ENCODE assay signal across 24 cellular contexts in genomic region chr7:33579561-33579960, GRCh38.
DNase-seq lines count a peak whose midpoint lies in the region; ATAC-seq, FAIRE-seq and TF ChIP-seq lines count a peak whose summit lies in the region.
"Had no signal": no experiment of that assay in that cellular context is flagged by ENCODE, and none has a peak within 500 bp of the region (broad histone marks: within the 10 kb centered on the region; RNA-seq: fewer than 3 reads in every experiment).

No MANE protein-coding gene starts in this region.

- TF ChIP-seq CTCF in cardiac muscle cell (IDR thresholded peaks at IDR 0.05; ENCODE audit: low read depth, low read length): no peak
- TF ChIP-seq CTCF in nephron (IDR thresholded peaks at IDR 0.05; ENCODE audit: unreplicated experiment in 3 of 3): no peak
- no peak for TF ChIP-seq CTCF in progenitor cell of endocrine pancreas (IDR thresholded peaks at IDR 0.05; ENCODE audit: unreplicated experiment)

- H3K4me3 ChIP-seq in cardiac muscle cell: no peak overlapping the region
- H3K4me3 ChIP-seq: BLaER1, HAP-1 had no signal

- H3K36me3 Mint-ChIP-seq in nephron (ENCODE audit: low read depth) (peaks cover 7% of the 10 kb centered on the region), progenitor cell of endocrine pancreas (ENCODE audit: insufficient read depth) (peaks cover 10% of the 10 kb centered on the region), T-helper 17 cell (ENCODE audit: low read depth) (peaks cover 4% of the 10 kb centered on the region)

- H3K4me1 ChIP-seq in cardiac muscle cell (ENCODE audit: low read depth): peaks cover 21% of the 10 kb centered on the region
- H3K4me1 ChIP-seq: BLaER1, Caco-2, HAP-1 had no signal

- no peaks in the 10 kb centered on the region for H3K9me3 ChIP-seq in cardiac muscle cell (ENCODE audit: low read depth)
- H3K9me3 ChIP-seq in T-helper 17 cell (ENCODE audit: control insufficient read depth, low read length, poor library complexity, severe bottlenecking): no peaks in the 10 kb centered on the region
- H3K9me3 ChIP-seq: BLaER1, Caco-2, HAP-1 had no signal

- no peak for DNase-seq in cardiac muscle cell (ENCODE audit: low read depth in 1 of 2, low spot score in 1 of 2)
- DNase-seq in left ventricle myocardium superior: no peak
- DNase-seq in progenitor cell of endocrine pancreas (ENCODE audit: low spot score, unreplicated experiment): no peak
- no peak for DNase-seq in HTR-8/SVneo (ENCODE audit: insufficient read length, low spot score)
- no peak for DNase-seq in T-helper 17 cell
- DNase-seq in LoVo (ENCODE audit: low spot score): no peak
- DNase-seq in foreskin melanocyte: no peak
- DNase-seq: Caco-2; CD4-positive, CD25-positive, alpha-beta regulatory T cell; CD8-positive, alpha-beta T cell; DMS153; DND-41; GOT3; HFFc6 had no signal

- ATAC-seq in left ventricle myocardium superior (no peak), T-helper 17 cell (no peak)
- ATAC-seq: CD8-positive, alpha-beta T cell had no signal

- no peaks in the 10 kb centered on the region for H3K27me3 Mint-ChIP-seq in nephron (ENCODE audit: low read depth)
- H3K27me3 Mint-ChIP-seq in progenitor cell of endocrine pancreas: no peaks in the 10 kb centered on the region
- no peaks in the 10 kb centered on the region for H3K27me3 Mint-ChIP-seq in T-helper 17 cell
- H3K27me3 Mint-ChIP-seq: B cell; CD4-positive, CD25-positive, alpha-beta regulatory T cell had no signal

- peak overlapping the region in 2 of 3 experiments; percentile 29 to 71 for H3K27ac Mint-ChIP-seq in nephron
- peak overlapping the region; percentile 47 for H3K27ac Mint-ChIP-seq in progenitor cell of endocrine pancreas
- H3K27ac Mint-ChIP-seq in T-helper 17 cell: no peak overlapping the region
- H3K27ac Mint-ChIP-seq: B cell; CD4-positive, CD25-positive, alpha-beta regulatory T cell; CD8-positive, alpha-beta T cell; HFFc6 had no signal

- H3K4me1 Mint-ChIP-seq in nephron (peaks cover 37% of the 10 kb centered on the region), progenitor cell of endocrine pancreas (ENCODE audit: low read depth) (peaks cover 16% of the 10 kb centered on the region), T-helper 17 cell (no peaks in the 10 kb centered on the region)
- H3K4me1 Mint-ChIP-seq: B cell; CD4-positive, CD25-positive, alpha-beta regulatory T cell had no signal

- H3K9me3 Mint-ChIP-seq in nephron (peaks cover 14% of the 10 kb centered on the region), progenitor cell of endocrine pancreas (ENCODE audit: low read depth) (peaks cover 12% of the 10 kb centered on the region)
- H3K9me3 Mint-ChIP-seq: CD8-positive, alpha-beta T cell; HFFc6 had no signal

- no peak for FAIRE-seq in HTR-8/SVneo (lab: Jason Lieb, UNC)
- FAIRE-seq: A204.1, G401.6, GM12892, H54 had no signal

- H3K27ac ChIP-seq in cardiac muscle cell: peak overlapping the region; percentile 2
- H3K27ac ChIP-seq: 22Rv1, BLaER1, C4-2B had no signal

- no peaks in the 10 kb centered on the region for H3K27me3 ChIP-seq in cardiac muscle cell
- H3K27me3 ChIP-seq: BLaER1 had no signal

- intact Hi-C loops in left ventricle myocardium superior (cut with micrococcal nuclease): no loop called here

- H3K4me3 Mint-ChIP-seq in nephron (no peak overlapping the region), progenitor cell of endocrine pancreas (ENCODE audit: low read depth) (no peak overlapping the region), T-helper 17 cell (no peak overlapping the region)
- H3K4me3 Mint-ChIP-seq: B cell; CD4-positive, CD25-positive, alpha-beta regulatory T cell; CD8-positive, alpha-beta T cell; HFFc6 had no signal

- no peaks in the 10 kb centered on the region for H3K36me3 ChIP-seq in cardiac muscle cell
- H3K36me3 ChIP-seq: BLaER1, HAP-1 had no signal
